1 cellular context compared by ENCODE assay signal in the genomic region with DNA sequence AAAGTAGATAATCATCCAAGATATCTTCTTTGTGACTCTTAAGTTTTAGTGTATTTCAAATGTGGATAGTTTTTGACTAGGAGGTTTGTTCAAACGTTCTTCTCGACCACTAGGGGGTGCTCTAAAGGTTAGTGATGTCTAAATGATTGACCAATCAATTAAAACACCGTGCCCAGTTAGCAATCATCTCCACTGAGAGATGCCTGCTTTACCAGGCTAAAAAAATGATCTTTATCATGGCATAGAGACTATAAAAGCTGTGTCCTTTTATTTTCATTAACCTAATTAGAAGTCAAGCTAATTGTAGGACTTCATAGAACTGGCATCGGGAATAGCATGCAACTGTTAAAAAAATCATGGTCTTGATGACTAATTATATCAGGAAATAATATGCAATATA.
A peak's percentile ranks its signal among the peaks of the same experiment; 100 is the strongest.
TF ChIP-seq lines count a peak whose summit lies in the region.

No MANE protein-coding gene starts in this region.

TF ChIP-seq in A549, 52 proteins besides CTCF, POLR2A, EP300 and RAD21 (continued from another document):
- TF ChIP-seq, protein P1, sequence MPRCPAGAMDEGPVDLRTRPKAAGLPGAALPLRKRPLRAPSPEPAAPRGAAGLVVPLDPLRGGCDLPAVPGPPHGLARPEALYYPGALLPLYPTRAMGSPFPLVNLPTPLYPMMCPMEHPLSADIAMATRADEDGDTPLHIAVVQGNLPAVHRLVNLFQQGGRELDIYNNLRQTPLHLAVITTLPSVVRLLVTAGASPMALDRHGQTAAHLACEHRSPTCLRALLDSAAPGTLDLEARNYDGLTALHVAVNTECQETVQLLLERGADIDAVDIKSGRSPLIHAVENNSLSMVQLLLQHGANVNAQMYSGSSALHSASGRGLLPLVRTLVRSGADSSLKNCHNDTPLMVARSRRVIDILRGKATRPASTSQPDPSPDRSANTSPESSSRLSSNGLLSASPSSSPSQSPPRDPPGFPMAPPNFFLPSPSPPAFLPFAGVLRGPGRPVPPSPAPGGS (IDR thresholded peaks at IDR 0.05): no peak
- TF ChIP-seq NPAS2 (CRISPR knock-in tag; IDR thresholded peaks at IDR 0.05; ENCODE audit: borderline replicate concordance) (no peak), SMC3 (IDR thresholded peaks at IDR 0.05) (peak; percentile 72), HOXB5 (CRISPR knock-in tag; IDR thresholded peaks at IDR 0.05) (peak; percentile 82; the same call in 1 of the 2 replicates), NFE2L2 (conservative IDR thresholded peaks at IDR 0.05; ENCODE audit: low read length) (no peak), CBX8 (IDR thresholded peaks at IDR 0.05) (no peak), KDM5A (IDR thresholded peaks at IDR 0.05) (no peak), MAZ (IDR thresholded peaks at IDR 0.05; ENCODE audit: borderline replicate concordance, low read depth, low read length) (no peak), HEYL (CRISPR knock-in tag; IDR thresholded peaks at IDR 0.05) (peak; percentile 85), HDAC2 (IDR thresholded peaks at IDR 0.05) (no peak), HOXA7 (CRISPR knock-in tag; IDR thresholded peaks at IDR 0.05) (peak; percentile 87; the same call in 1 of the 2 replicates), ZC3H11A (IDR thresholded peaks at IDR 0.05) (no peak), FOSB (CRISPR knock-in tag; IDR thresholded peaks at IDR 0.05) (no peak), KDM1A (IDR thresholded peaks at IDR 0.05; ENCODE audit: low read depth) (no peak), RFX5 (IDR thresholded peaks at IDR 0.05) (no peak), SREBF2 (IDR thresholded peaks at IDR 0.05) (no peak), EHF (CRISPR knock-in tag; IDR thresholded peaks at IDR 0.05) (no peak), POLR2AphosphoS2 (conservative IDR thresholded peaks at IDR 0.05; ENCODE audit: low read length) (no peak), RARB (CRISPR knock-in tag; IDR thresholded peaks at IDR 0.05) (no peak), ZFP36 (IDR thresholded peaks at IDR 0.05; ENCODE audit: borderline replicate concordance, partially characterized antibody) (no peak)
- TF ChIP-seq, protein P2, sequence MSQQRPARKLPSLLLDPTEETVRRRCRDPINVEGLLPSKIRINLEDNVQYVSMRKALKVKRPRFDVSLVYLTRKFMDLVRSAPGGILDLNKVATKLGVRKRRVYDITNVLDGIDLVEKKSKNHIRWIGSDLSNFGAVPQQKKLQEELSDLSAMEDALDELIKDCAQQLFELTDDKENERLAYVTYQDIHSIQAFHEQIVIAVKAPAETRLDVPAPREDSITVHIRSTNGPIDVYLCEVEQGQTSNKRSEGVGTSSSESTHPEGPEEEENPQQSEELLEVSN (IDR thresholded peaks at IDR 0.05; ENCODE audit: borderline replicate concordance, low read depth): no peak
- TF ChIP-seq, protein P3, sequence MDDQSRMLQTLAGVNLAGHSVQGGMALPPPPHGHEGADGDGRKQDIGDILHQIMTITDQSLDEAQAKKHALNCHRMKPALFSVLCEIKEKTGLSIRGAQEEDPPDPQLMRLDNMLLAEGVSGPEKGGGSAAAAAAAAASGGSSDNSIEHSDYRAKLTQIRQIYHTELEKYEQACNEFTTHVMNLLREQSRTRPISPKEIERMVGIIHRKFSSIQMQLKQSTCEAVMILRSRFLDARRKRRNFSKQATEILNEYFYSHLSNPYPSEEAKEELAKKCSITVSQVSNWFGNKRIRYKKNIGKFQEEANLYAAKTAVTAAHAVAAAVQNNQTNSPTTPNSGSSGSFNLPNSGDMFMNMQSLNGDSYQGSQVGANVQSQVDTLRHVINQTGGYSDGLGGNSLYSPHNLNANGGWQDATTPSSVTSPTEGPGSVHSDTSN (IDR thresholded peaks at IDR 0.05): no peak
- TF ChIP-seq, protein P4, sequence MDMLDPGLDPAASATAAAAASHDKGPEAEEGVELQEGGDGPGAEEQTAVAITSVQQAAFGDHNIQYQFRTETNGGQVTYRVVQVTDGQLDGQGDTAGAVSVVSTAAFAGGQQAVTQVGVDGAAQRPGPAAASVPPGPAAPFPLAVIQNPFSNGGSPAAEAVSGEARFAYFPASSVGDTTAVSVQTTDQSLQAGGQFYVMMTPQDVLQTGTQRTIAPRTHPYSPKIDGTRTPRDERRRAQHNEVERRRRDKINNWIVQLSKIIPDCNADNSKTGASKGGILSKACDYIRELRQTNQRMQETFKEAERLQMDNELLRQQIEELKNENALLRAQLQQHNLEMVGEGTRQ (IDR thresholded peaks at IDR 0.05): no peak
- TF ChIP-seq, protein P5, sequence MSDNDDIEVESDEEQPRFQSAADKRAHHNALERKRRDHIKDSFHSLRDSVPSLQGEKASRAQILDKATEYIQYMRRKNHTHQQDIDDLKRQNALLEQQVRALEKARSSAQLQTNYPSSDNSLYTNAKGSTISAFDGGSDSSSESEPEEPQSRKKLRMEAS (IDR thresholded peaks at IDR 0.05): no peak
- TF ChIP-seq, protein P6, sequence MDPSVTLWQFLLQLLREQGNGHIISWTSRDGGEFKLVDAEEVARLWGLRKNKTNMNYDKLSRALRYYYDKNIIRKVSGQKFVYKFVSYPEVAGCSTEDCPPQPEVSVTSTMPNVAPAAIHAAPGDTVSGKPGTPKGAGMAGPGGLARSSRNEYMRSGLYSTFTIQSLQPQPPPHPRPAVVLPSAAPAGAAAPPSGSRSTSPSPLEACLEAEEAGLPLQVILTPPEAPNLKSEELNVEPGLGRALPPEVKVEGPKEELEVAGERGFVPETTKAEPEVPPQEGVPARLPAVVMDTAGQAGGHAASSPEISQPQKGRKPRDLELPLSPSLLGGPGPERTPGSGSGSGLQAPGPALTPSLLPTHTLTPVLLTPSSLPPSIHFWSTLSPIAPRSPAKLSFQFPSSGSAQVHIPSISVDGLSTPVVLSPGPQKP (IDR thresholded peaks at IDR 0.05; ENCODE audit: low read depth, low read length): no peak
- TF ChIP-seq, protein P7, sequence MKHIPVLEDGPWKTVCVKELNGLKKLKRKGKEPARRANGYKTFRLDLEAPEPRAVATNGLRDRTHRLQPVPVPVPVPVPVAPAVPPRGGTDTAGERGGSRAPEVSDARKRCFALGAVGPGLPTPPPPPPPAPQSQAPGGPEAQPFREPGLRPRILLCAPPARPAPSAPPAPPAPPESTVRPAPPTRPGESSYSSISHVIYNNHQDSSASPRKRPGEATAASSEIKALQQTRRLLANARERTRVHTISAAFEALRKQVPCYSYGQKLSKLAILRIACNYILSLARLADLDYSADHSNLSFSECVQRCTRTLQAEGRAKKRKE (CRISPR knock-in tag; IDR thresholded peaks at IDR 0.05; ENCODE audit: low read depth): no peak
